Comparison of ENCODE assay signal across 10 cellular contexts in genomic region chr5:88881566-88881965, GRCh38. TPM values are rescaled to one million over a fixed set of nuclear protein-coding genes. Genes with fewer than 3 reads are reported as not detected.
DNase-seq lines count a peak whose midpoint lies in the region; ATAC-seq and TF ChIP-seq lines count a peak whose summit lies in the region.
"Had no signal": no experiment of that assay in that cellular context is flagged by ENCODE, and none has a peak within 500 bp of the region (broad histone marks: within the 10 kb centered on the region; RNA-seq: fewer than 3 reads in every experiment).

No MANE protein-coding gene starts in this region.

- peak; percentile 25 for DNase-seq in A673 (ENCODE audit: low spot score)
- DNase-seq in astrocyte of the cerebellum (ENCODE audit: low read depth) = no peak
- peak in 1 of 3 donors; percentile 40 for DNase-seq in mucosa of descending colon
- no peak for DNase-seq in dedifferentiated amniotic fluid mesenchymal stem cell (ENCODE audit: extremely low spot score)
- no peak for DNase-seq in effector CD8-positive, alpha-beta T cell (lab: John Stamatoyannopoulos, UW)
- no peak for DNase-seq in left lobe of liver (ENCODE audit: low spot score)
- DNase-seq: DMS79 treated with DMSO at 0.1 percent for 48 hours, NCI-H1092 had no signal

- BruUV-seq in A673 (replicated peaks; lab: Mats Ljungman, UMichigan) = no TSS peak

- in situ Hi-C loops in astrocyte of the cerebellum (cut with HindIII; ENCODE audit: low sequenced_read_pairs) = no loop called here

- H3K4me1 ChIP-seq in A673 (ENCODE audit: insufficient read depth, low read length, poor library complexity, severe bottlenecking) (peaks cover 12% of the 10 kb centered on the region), HEK293 (ENCODE audit: control insufficient read depth, insufficient read depth, low read length) (peaks cover 17% of the 10 kb centered on the region; the same call in 1 of the 2 replicates), mucosa of descending colon (ENCODE audit: low read depth) (peaks cover 17% of the 10 kb centered on the region)

- H3K27ac ChIP-seq in A673 (ENCODE audit: low read depth, low read length, poor library complexity, severe bottlenecking) (no peak overlapping the region), HEK293 (ENCODE audit: extremely low read depth, low read depth, low read length) (no peak overlapping the region)

- POLR2A ChIA-PET in A673 (lab: Charles Lee; ENCODE audit: low non-redundant PET) = no interaction called here
- POLR2A ChIA-PET in HEK293 (lab: Yijun Ruan, JAX) = interaction anchor here (0.6 kb wide), 1 partner anchor 96 kb away, joined by 4 read pairs; no protein-coding TSS in a partner anchor

- H3K27me3 ChIP-seq in A673 (replicated peaks; ENCODE audit: insufficient read depth, low read depth, low read length, poor library complexity) = peaks cover 10% of the 10 kb centered on the region

- TF ChIP-seq CTCF in A673 (conservative IDR thresholded peaks at IDR 0.05; ENCODE audit: low read depth, low read length) = no peak
- no peak for TF ChIP-seq CTCF in HEK293 (tag by site-specific recombination; IDR thresholded peaks at IDR 0.05)
- no peak for TF ChIP-seq CTCF in astrocyte of the cerebellum (IDR thresholded peaks at IDR 0.05; ENCODE audit: low read depth, low read length, missing control alignments)
- TF ChIP-seq CTCF in mucosa of descending colon (IDR thresholded peaks at IDR 0.05) = no peak

- H3K9me3 ChIP-seq in A673 (ENCODE audit: low read depth, low read length, poor library complexity, severe bottlenecking) = no peaks in the 10 kb centered on the region
- no peaks in the 10 kb centered on the region for H3K9me3 ChIP-seq in HEK293 (ENCODE audit: control insufficient read depth, insufficient read depth, low read depth, low read length)
- no peaks in the 10 kb centered on the region for H3K9me3 ChIP-seq in mucosa of descending colon

- peak overlapping the region; percentile 61 for H3K4me3 ChIP-seq in A673 (ENCODE audit: low read depth, low read length, poor library complexity, severe bottlenecking)
- H3K4me3 ChIP-seq in HEK293 (ENCODE audit: low read depth, low read length) = peak overlapping the region; percentile 82
- peak overlapping the region; percentile 63 for H3K4me3 ChIP-seq in astrocyte of the cerebellum (ENCODE audit: low read depth, low read length)
- no peak overlapping the region for H3K4me3 ChIP-seq in mucosa of descending colon

- ATAC-seq in mucosa of descending colon (peak; percentile 8), GM21447 (IDR thresholded peaks at IDR 0.05; ENCODE audit: unreplicated experiment) (no peak), left lobe of liver (no peak)

- H3K36me3 ChIP-seq in A673 (ENCODE audit: insufficient read depth, low read length, poor library complexity, severe bottlenecking) (no peaks in the 10 kb centered on the region), HEK293 (ENCODE audit: control insufficient read depth in 2 of 2, insufficient read depth in 1 of 2, low read length in 2 of 2) (no peaks in the 10 kb centered on the region), mucosa of descending colon (ENCODE audit: low read depth) (no peaks in the 10 kb centered on the region)

- intact Hi-C loops in A673 (cut with micrococcal nuclease; ENCODE audit: unreplicated experiment) = loop anchor here (5.0 to 10.0 kb wide), 2 partner anchors 96 to 1383 kb away; no protein-coding TSS in a partner anchor
- intact Hi-C loops in mucosa of descending colon (cut with DNase I, micrococcal nuclease) = loop anchor here in 1 of 2 donors (10.0 kb wide), 1 partner anchor 63 kb away; no protein-coding TSS in a partner anchor

- CTCF ChIA-PET in A673 (lab: Charles Lee) = interaction anchor here (0.7 kb wide), 1 partner anchor 733 kb away, joined by 5 read pairs; no protein-coding TSS in a partner anchor
- CTCF ChIA-PET in HEK293 (lab: Yijun Ruan, JAX) = interaction anchor here (0.7 kb wide), 1 partner anchor 92 kb away, joined by 3 read pairs; no protein-coding TSS in a partner anchor

TF ChIP-seq in HEK293, 187 proteins besides CTCF, POLR2A, EP300 and RAD21:
- no peak for TF ChIP-seq KLF16 (tag by site-specific recombination; IDR thresholded peaks at IDR 0.05)
- TF ChIP-seq, protein P1, sequence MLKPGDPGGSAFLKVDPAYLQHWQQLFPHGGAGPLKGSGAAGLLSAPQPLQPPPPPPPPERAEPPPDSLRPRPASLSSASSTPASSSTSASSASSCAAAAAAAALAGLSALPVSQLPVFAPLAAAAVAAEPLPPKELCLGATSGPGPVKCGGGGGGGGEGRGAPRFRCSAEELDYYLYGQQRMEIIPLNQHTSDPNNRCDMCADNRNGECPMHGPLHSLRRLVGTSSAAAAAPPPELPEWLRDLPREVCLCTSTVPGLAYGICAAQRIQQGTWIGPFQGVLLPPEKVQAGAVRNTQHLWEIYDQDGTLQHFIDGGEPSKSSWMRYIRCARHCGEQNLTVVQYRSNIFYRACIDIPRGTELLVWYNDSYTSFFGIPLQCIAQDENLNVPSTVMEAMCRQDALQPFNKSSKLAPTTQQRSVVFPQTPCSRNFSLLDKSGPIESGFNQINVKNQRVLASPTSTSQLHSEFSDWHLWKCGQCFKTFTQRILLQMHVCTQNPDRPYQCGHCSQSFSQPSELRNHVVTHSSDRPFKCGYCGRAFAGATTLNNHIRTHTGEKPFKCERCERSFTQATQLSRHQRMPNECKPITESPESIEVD (tag by site-specific recombination; IDR thresholded peaks at IDR 0.05) = peak; percentile 79
- TF ChIP-seq KLF10 (tag by site-specific recombination; IDR thresholded peaks at IDR 0.05) = 0 out of 2 replicates have a peak, but pooled peaks have one; percentile 13
- TF ChIP-seq ZNF16 (tag by site-specific recombination; IDR thresholded peaks at IDR 0.05; ENCODE audit: low read depth) = no peak
- TF ChIP-seq ZBTB1 (tag by site-specific recombination; IDR thresholded peaks at IDR 0.05) = no peak
- TF ChIP-seq ZNF610 (tag by site-specific recombination; IDR thresholded peaks at IDR 0.05; ENCODE audit: borderline replicate concordance) = no peak
- no peak for TF ChIP-seq PBX3 (CRISPR knock-in tag; IDR thresholded peaks at IDR 0.05)
- TF ChIP-seq KLF9 (tag by site-specific recombination; IDR thresholded peaks at IDR 0.05; ENCODE audit: low read depth) = no peak
- no peak for TF ChIP-seq ZNF776 (tag by site-specific recombination; IDR thresholded peaks at IDR 0.05; ENCODE audit: borderline replicate concordance)
- TF ChIP-seq ZNF837 (tag by site-specific recombination; IDR thresholded peaks at IDR 0.05) = no peak
- TF ChIP-seq ZNF600 (tag by site-specific recombination; IDR thresholded peaks at IDR 0.05) = peak; percentile 66
- TF ChIP-seq ZNF792 (tag by site-specific recombination; IDR thresholded peaks at IDR 0.05) = no peak
- no peak for TF ChIP-seq KLF1 (tag by site-specific recombination; IDR thresholded peaks at IDR 0.05)
- no peak for TF ChIP-seq ZNF391 (tag by site-specific recombination; IDR thresholded peaks at IDR 0.05; ENCODE audit: borderline replicate concordance, low read depth)
- no peak for TF ChIP-seq ZNF223 (tag by site-specific recombination; IDR thresholded peaks at IDR 0.05)
- TF ChIP-seq SCRT2 (tag by site-specific recombination; IDR thresholded peaks at IDR 0.05) = peak; percentile 49; the same call in 1 of the 2 replicates
- TF ChIP-seq ZNF350 (tag by site-specific recombination; IDR thresholded peaks at IDR 0.05) = no peak
- TF ChIP-seq ZNF341 (tag by site-specific recombination; IDR thresholded peaks at IDR 0.05; ENCODE audit: low read depth) = no peak
- no peak for TF ChIP-seq HOXC10 (CRISPR knock-in tag; IDR thresholded peaks at IDR 0.05)
- TF ChIP-seq ZNF266 (tag by site-specific recombination; IDR thresholded peaks at IDR 0.05; ENCODE audit: low read depth) = no peak
- TF ChIP-seq IKZF3 (tag by site-specific recombination; IDR thresholded peaks at IDR 0.05) = no peak
- no peak; the same call in 1 of the 2 replicates for TF ChIP-seq ZBTB48 (tag by site-specific recombination; IDR thresholded peaks at IDR 0.05)
- TF ChIP-seq SETDB1 (IDR thresholded peaks at IDR 0.05; ENCODE audit: insufficient read length, low read length) = no peak
- TF ChIP-seq ZNF621 (tag by site-specific recombination; IDR thresholded peaks at IDR 0.05) = no peak
- no peak for TF ChIP-seq ZNF426 (tag by site-specific recombination; IDR thresholded peaks at IDR 0.05)
- no peak for TF ChIP-seq ZNF157 (tag by site-specific recombination; IDR thresholded peaks at IDR 0.05)
- no peak for TF ChIP-seq ZNF548 (tag by site-specific recombination; IDR thresholded peaks at IDR 0.05)
- peak; percentile 45; the same call in 1 of the 2 replicates for TF ChIP-seq SCRT1 (tag by site-specific recombination; IDR thresholded peaks at IDR 0.05; ENCODE audit: borderline replicate concordance)
- no peak for TF ChIP-seq HOXA7 (CRISPR knock-in tag; IDR thresholded peaks at IDR 0.05; ENCODE audit: borderline replicate concordance)
- no peak for TF ChIP-seq ZNF311 (tag by site-specific recombination; IDR thresholded peaks at IDR 0.05; ENCODE audit: borderline replicate concordance)
- 0 out of 2 replicates have a peak, but pooled peaks have one; percentile 34 for TF ChIP-seq PRDM1 (tag by site-specific recombination; IDR thresholded peaks at IDR 0.05)
- no peak for TF ChIP-seq ZNF138 (tag by site-specific recombination; IDR thresholded peaks at IDR 0.05; ENCODE audit: borderline replicate concordance)
- TF ChIP-seq ZNF843 (tag by site-specific recombination; IDR thresholded peaks at IDR 0.05) = no peak

RNA-seq across cellular contexts. Expression of gene MEF2C, which starts 1.4 kb away (rescaled TPM):
- total RNA-seq in A673 (2021) = 2.0 and 3.6 TPM in 2 replicates
- total RNA-seq in mucosa of descending colon = 10 to 100 TPM; 19.3 to 44.0 (median 32.6) TPM
- 5.1 TPM for total RNA-seq in left lobe of liver
